10 cellular contexts compared by ENCODE assay signal in the genomic region with DNA sequence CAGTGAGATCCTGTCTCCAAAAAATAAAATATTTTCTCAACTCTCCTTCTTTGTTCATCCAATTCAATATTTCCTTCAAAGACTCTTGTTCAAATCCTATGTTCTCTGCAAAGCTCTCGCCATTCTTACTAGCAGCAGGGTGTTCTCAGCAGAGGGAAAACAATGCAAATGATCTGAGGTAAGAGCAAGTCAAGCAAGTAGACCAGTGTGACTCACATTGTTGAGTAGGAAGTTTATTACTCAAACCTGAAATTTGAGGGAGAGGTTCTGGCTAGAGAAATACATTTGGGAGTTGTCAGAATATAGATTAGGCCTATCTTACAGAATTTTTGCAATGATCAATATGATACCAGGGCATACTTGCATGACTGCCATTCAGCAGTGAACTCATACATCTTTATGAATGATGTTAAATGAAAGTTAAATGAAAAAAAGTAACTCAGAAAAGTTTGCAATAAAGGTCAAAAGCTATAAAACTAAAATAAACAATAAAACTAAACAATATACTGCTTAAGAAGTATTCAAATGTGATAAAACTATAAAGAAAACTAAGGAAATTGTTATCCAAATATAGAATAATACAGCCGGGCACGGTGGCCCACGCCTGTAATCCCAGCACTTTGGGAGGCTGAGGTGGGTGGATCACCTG. TPM values are rescaled to one million over a fixed set of nuclear protein-coding genes. Genes with fewer than 3 reads are reported as not detected.
DNase-seq lines count a peak whose midpoint lies in the region; ATAC-seq and TF ChIP-seq lines count a peak whose summit lies in the region.
"Had no signal": no experiment of that assay in that cellular context is flagged by ENCODE, and none has a peak within 500 bp of the region (broad histone marks: within the 10 kb centered on the region; RNA-seq: fewer than 3 reads in every experiment).

No MANE protein-coding gene starts in this region.

- peaks cover 11% of the 10 kb centered on the region; the same call in 1 of the 2 replicates for H4K20me1 ChIP-seq in DOHH2 (ENCODE audit: control insufficient read depth, insufficient read depth, low read depth, low read length)
- H4K20me1 ChIP-seq in Loucy (ENCODE audit: insufficient read depth, low read length, poor library complexity, severe bottlenecking) = peaks cover 16% of the 10 kb centered on the region

- no peak overlapping the region for H2AFZ ChIP-seq in Loucy (ENCODE audit: low read length)

- no peaks in the 10 kb centered on the region for H3K9me2 ChIP-seq in DOHH2 (replicated peaks; ENCODE audit: control insufficient read depth, low read length)
- no peaks in the 10 kb centered on the region for H3K9me2 ChIP-seq in Loucy (replicated peaks; ENCODE audit: low read depth, low read length)

- H3K9ac ChIP-seq in Loucy (ENCODE audit: low read depth, low read length, poor library complexity, severe bottlenecking) = no peak overlapping the region
- no peak overlapping the region for H3K9ac ChIP-seq in endodermal cell (ENCODE audit: extremely low read depth, low read length, poor library complexity, severe bottlenecking)

- H3K4me3 ChIP-seq in DOHH2 (ENCODE audit: low read length) = no peak overlapping the region
- no peak overlapping the region for H3K4me3 ChIP-seq in Loucy (ENCODE audit: low read length, poor library complexity, severe bottlenecking)
- no peak overlapping the region for H3K4me3 ChIP-seq in endodermal cell (ENCODE audit: low read length)
- no peak overlapping the region for H3K4me3 ChIP-seq in stomach
- H3K4me3 ChIP-seq: prostate gland had no signal

- no peak overlapping the region for H3K4me3 Mint-ChIP-seq in endodermal cell

- H3K4me2 ChIP-seq in DOHH2 (ENCODE audit: low read length) (peak overlapping the region; percentile 1), Loucy (ENCODE audit: low read depth, low read length, poor library complexity, severe bottlenecking) (peak overlapping the region; percentile 7)

- peaks cover 23% of the 10 kb centered on the region for H3K4me1 Mint-ChIP-seq in endodermal cell

- ATAC-seq in GM21515 (IDR thresholded peaks at IDR 0.05; ENCODE audit: unreplicated experiment) = peak; percentile 49

- H3K9me3 ChIP-seq in DOHH2 (ENCODE audit: control insufficient read depth, insufficient read depth, low read length) (no peaks in the 10 kb centered on the region), Loucy (ENCODE audit: insufficient read depth, low read depth, low read length) (no peaks in the 10 kb centered on the region), endodermal cell (ENCODE audit: control insufficient read depth, low read length) (no peaks in the 10 kb centered on the region), stomach (no peaks in the 10 kb centered on the region)
- H3K9me3 ChIP-seq: prostate gland had no signal

- peaks cover 25% of the 10 kb centered on the region for H3K36me3 Mint-ChIP-seq in endodermal cell (ENCODE audit: low read depth)

- no peak for TF ChIP-seq CTCF in DOHH2 (IDR thresholded peaks at IDR 0.05; ENCODE audit: low read depth, low read length, poor library complexity, severe bottlenecking)
- no peak for TF ChIP-seq CTCF in Loucy (conservative IDR thresholded peaks at IDR 0.05; ENCODE audit: low read length)
- no peak for TF ChIP-seq CTCF in endodermal cell (conservative IDR thresholded peaks at IDR 0.05)
- no peak for TF ChIP-seq CTCF in stomach (IDR thresholded peaks at IDR 0.05)

- no peaks in the 10 kb centered on the region for H3K27me3 Mint-ChIP-seq in endodermal cell (ENCODE audit: insufficient read depth)

- no peak for TF ChIP-seq POLR2A in stomach (IDR thresholded peaks at IDR 0.05)

- peaks cover 30% of the 10 kb centered on the region for H3K4me1 ChIP-seq in DOHH2 (ENCODE audit: control insufficient read depth, low read length)
- H3K4me1 ChIP-seq in Loucy (ENCODE audit: insufficient read depth, low read length, poor library complexity, severe bottlenecking) = peaks cover 38% of the 10 kb centered on the region
- no peaks in the 10 kb centered on the region for H3K4me1 ChIP-seq in endodermal cell (ENCODE audit: control insufficient read depth, insufficient read depth, low read length)
- H3K4me1 ChIP-seq in stomach = peaks cover 14 to 64% (median 37%) of the 10 kb centered on the region in 4 donors
- H3K4me1 ChIP-seq: prostate gland had no signal

- H3K27ac Mint-ChIP-seq in endodermal cell = no peak overlapping the region

- H3K36me3 ChIP-seq in DOHH2 (ENCODE audit: control insufficient read depth, low read length) (peaks cover 43% of the 10 kb centered on the region), Loucy (ENCODE audit: insufficient read depth, low read length) (no peaks in the 10 kb centered on the region), endodermal cell (ENCODE audit: control insufficient read depth, insufficient read depth, low read length) (peaks cover 35% of the 10 kb centered on the region), stomach (peaks cover 0 to 17% (median 14%) of the 10 kb centered on the region in 4 donors)
- H3K36me3 ChIP-seq: prostate gland had no signal

- WGBS in endodermal cell (ENCODE audit: insufficient coverage in 1 of 2, insufficient read length in 1 of 2), 2 experiments = 88 to 93% methylated on average over 2 to 4 of the region's 4 CpGs
- WGBS in stomach, 5 donors = 70 to 81% (median 79%) methylated on average over 4 of the region's 4 CpGs

- TF ChIP-seq EP300 in stomach (IDR thresholded peaks at IDR 0.05) = no peak

- H3K27me3 ChIP-seq in DOHH2 (ENCODE audit: control insufficient read depth, low read length) (no peaks in the 10 kb centered on the region), Loucy (ENCODE audit: insufficient read depth, low read length, poor library complexity, severe bottlenecking) (no peaks in the 10 kb centered on the region), endodermal cell (ENCODE audit: control insufficient read depth, insufficient read depth, low read length, poor library complexity, severe bottlenecking) (no peaks in the 10 kb centered on the region), stomach (no peaks in the 10 kb centered on the region)

- H3K79me2 ChIP-seq in DOHH2 (ENCODE audit: control insufficient read depth, low read length) (peaks cover 86% of the 10 kb centered on the region), Loucy (ENCODE audit: insufficient read depth, low read length) (peaks cover 70% of the 10 kb centered on the region)

- no peaks in the 10 kb centered on the region for H3K9me3 Mint-ChIP-seq in endodermal cell

- H3K27ac ChIP-seq in DOHH2 (ENCODE audit: low read depth, low read length) (no peak overlapping the region), endodermal cell (ENCODE audit: low read depth, low read length) (no peak overlapping the region), stomach (peak overlapping the region in 1 of 5 donors; percentile 28)
- H3K27ac ChIP-seq: prostate gland had no signal

- H3F3A ChIP-seq in DOHH2 (ENCODE audit: control insufficient read depth, insufficient read depth) (no peaks in the 10 kb centered on the region), Loucy (ENCODE audit: low read depth) (no peaks in the 10 kb centered on the region)

- DNase-seq in fibroblast of the conjunctiva (ENCODE audit: low read depth) (peak; percentile 31), endodermal cell (no peak), NCI-H1694 treated with DMSO at 0.1 percent for 48 hours (lab: John Stamatoyannopoulos, UW) (no peak), NCI-H345 (lab: John Stamatoyannopoulos, UW) (no peak), stomach (no peak)
- DNase-seq: KG1 had no signal

- intact Hi-C loops in stomach (cut with DNase I; ENCODE audit: low total_unique reads) = no loop called here

RNA-seq across cellular contexts. Expression of a gene that starts 5.8 kb away (rescaled TPM):
- total RNA-seq in endodermal cell (10 to 100 TPM; 56.3 to 63.3 TPM), stomach (10 to 100 TPM in 4 of 5 donors, 1 to 10 TPM in 1; 9.3 to 62.4 (median 29.0) TPM)
- polyA plus RNA-seq in endodermal cell (2013, experiment 1 of 2) = 22.8 TPM
- 21.8 TPM for polyA plus RNA-seq in endodermal cell (2013, experiment 2 of 2)
- polyA plus RNA-seq in stomach = 1 to 10 TPM; 6.9 to 8.6 (median 7.5) TPM

RNA-seq across cellular contexts. Expression of a gene that starts 24.9 kb away (rescaled TPM):
- 10 to 100 TPM; 36.5 to 55.7 TPM for total RNA-seq in endodermal cell
- 63.2 TPM for polyA plus RNA-seq in endodermal cell (2013, experiment 1 of 2)
- 71.0 TPM for polyA plus RNA-seq in endodermal cell (2013, experiment 2 of 2)
- 1 to 10 TPM; 1.2 to 8.3 (median 2.9) TPM for total RNA-seq in stomach
- polyA plus RNA-seq in stomach = 1 to 10 TPM; 1.1 to 4.6 (median 2.1) TPM

Comparison
In these comparisons a context has a peak if more than half of its experiments do, and no peak if none do; other contexts are left out.
1. RNA of a gene that starts 24.9 kb away (total RNA-seq): 36.5 to 55.7 TPM in endodermal cell; 1.2 to 8.3 TPM in stomach; every median in the first group is over 4 times any median in the second.